In the genomic region with DNA sequence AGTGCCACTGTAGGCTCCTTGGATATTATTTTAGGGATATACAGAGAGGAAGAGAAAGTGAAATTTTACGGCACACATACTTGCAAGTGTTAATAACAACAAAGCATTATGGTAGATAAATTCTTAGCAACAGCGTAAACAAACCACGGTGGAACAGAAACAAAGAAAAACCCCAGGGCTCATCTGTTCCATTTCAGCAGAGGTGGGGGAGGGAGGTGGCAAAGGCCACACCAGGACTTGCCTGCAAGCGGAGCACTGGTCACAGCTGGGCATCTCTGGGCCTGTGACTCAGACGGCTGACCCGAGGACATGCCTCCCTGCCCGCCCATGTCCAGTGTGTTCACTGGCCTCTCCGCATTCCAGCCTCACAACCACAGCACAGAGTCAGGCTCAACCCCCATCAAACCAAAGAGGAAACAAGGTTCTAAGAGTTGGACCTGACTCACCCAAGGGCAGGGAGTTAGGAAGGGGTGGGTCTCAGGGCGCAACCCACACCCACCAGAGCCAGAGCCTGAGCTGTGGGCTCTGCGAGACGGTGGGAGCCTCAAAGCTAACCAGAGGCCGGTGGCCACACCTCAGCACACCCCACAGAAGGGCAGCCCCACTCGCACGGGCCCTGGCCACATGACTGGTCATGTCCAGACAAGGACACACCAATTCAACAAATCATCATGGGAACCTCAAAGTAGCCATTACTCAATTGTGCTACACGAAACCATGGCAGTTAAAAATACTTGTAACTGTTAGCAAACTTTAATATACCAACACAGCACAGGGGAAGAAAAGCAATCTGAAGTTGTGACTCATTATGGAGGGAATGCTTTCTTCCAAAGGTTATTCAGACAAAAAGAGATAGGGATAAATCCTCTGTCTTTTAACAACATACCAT, we compare ENCODE assay signal across 8 cellular contexts. TPM values are rescaled to one million over a fixed set of nuclear protein-coding genes. Genes with fewer than 3 reads are reported as not detected.
DNase-seq lines count a peak whose midpoint lies in the region; ATAC-seq and TF ChIP-seq lines count a peak whose summit lies in the region.

No MANE protein-coding gene starts in this region.

- DNase-seq in NCI-H2196 (lab: John Stamatoyannopoulos, UW; ENCODE audit: unreplicated experiment) (peak; percentile 33), NCI-H2196 treated with DMSO at 0.1 percent for 48 hours (lab: John Stamatoyannopoulos, UW; ENCODE audit: unreplicated experiment) (no peak), NCI-H2227 treated with DMSO at 0.1 percent for 48 hours (lab: John Stamatoyannopoulos, UW) (peak; percentile 24), endothelial cell (ENCODE audit: low spot score) (peak; percentile 32), mucosa of gallbladder (ENCODE audit: low spot score) (peak; percentile 81)
- peak in 2 of 3 experiments; percentile 57 to 59 for DNase-seq in activated CD8-positive, alpha-beta memory T cell treated with anti-CD3 and anti-CD28 coated beads for 48 hours (ENCODE audit: low read depth in 2 of 3, low spot score in 2 of 3)
- DNase-seq in stimulated activated CD8-positive, alpha-beta memory T cell treated with anti-CD3 and anti-CD28 coated beads, Interleukin-7, amount 100 ng/mL, for 24 hours (ENCODE audit: low read depth), result peak; percentile 42

- H3K27me3 Mint-ChIP-seq in endothelial cell (ENCODE audit: unreplicated experiment), result peaks cover 2% of the 10 kb centered on the region

- no peak overlapping the region for H3K4me3 Mint-ChIP-seq in endothelial cell (ENCODE audit: unreplicated experiment)

- no peak for TF ChIP-seq CTCF in endothelial cell (IDR thresholded peaks at IDR 0.05; ENCODE audit: unreplicated experiment)

- peak overlapping the region; percentile 55 for H3K27ac Mint-ChIP-seq in endothelial cell (ENCODE audit: unreplicated experiment)

- peak; percentile 79 for ATAC-seq in HG02840 (IDR thresholded peaks at IDR 0.05; ENCODE audit: low FRiP score, unreplicated experiment)

- peaks cover 47% of the 10 kb centered on the region for H3K4me1 Mint-ChIP-seq in endothelial cell (ENCODE audit: unreplicated experiment)

- peaks cover 8% of the 10 kb centered on the region for H3K36me3 Mint-ChIP-seq in endothelial cell (ENCODE audit: low read depth, unreplicated experiment)

- H3K9me3 Mint-ChIP-seq in endothelial cell (ENCODE audit: unreplicated experiment), result no peaks in the 10 kb centered on the region

RNA-seq across cellular contexts. Expression of a gene that starts 10.7 kb away (rescaled TPM):
- total RNA-seq in endothelial cell (ENCODE audit: unreplicated experiment), result 31.8 TPM
- 62.6 TPM for total RNA-seq in mucosa of gallbladder

RNA-seq across cellular contexts. Expression of a gene that starts 37.8 kb away (rescaled TPM):
- total RNA-seq in endothelial cell (ENCODE audit: unreplicated experiment) (25.9 TPM), mucosa of gallbladder (21.6 TPM)
